ENCODE assay signal across 9 cellular contexts in genomic region chr3:139533781-139534443, GRCh38. TPM values are rescaled to one million over a fixed set of nuclear protein-coding genes. Genes with fewer than 3 reads are reported as not detected.
DNase-seq lines count a peak whose midpoint lies in the region; ATAC-seq and TF ChIP-seq lines count a peak whose summit lies in the region.
"Had no signal": no experiment of that assay in that cellular context is flagged by ENCODE, and none has a peak within 500 bp of the region (broad histone marks: within the 10 kb centered on the region; RNA-seq: fewer than 3 reads in every experiment).

No MANE protein-coding gene starts in this region.

- H3K36me3 Mint-ChIP-seq in CD8-positive, alpha-beta T cell = no peaks in the 10 kb centered on the region

- peaks cover 2% of the 10 kb centered on the region for H3K4me1 Mint-ChIP-seq in CD8-positive, alpha-beta T cell (ENCODE audit: low read depth)

- peaks cover 17% of the 10 kb centered on the region for H3K27me3 Mint-ChIP-seq in CD8-positive, alpha-beta T cell (ENCODE audit: low read depth)

- no peaks in the 10 kb centered on the region; the same call in 1 of the 2 replicates for H3K36me3 ChIP-seq in Panc1 (ENCODE audit: control insufficient read depth, insufficient read depth, low read length)
- no peaks in the 10 kb centered on the region for H3K36me3 ChIP-seq in gastroesophageal sphincter
- H3K36me3 ChIP-seq in stomach = no peaks in the 10 kb centered on the region
- H3K36me3 ChIP-seq in psoas muscle (ENCODE audit: insufficient read depth in 1 of 2, low read depth in 1 of 2) = no peaks in the 10 kb centered on the region
- H3K36me3 ChIP-seq in CD8-positive, alpha-beta T cell (ENCODE audit: insufficient read depth, low read length) = no peaks in the 10 kb centered on the region

- H3K4me1 ChIP-seq in Panc1 (ENCODE audit: control insufficient read depth, insufficient read depth, low read length) (peaks cover 18% of the 10 kb centered on the region), gastroesophageal sphincter (peaks cover 3 to 67% (median 35%) of the 10 kb centered on the region in 3 donors), stomach (peaks cover 27 to 45% (median 40%) of the 10 kb centered on the region in 4 donors), psoas muscle (peaks cover 16% of the 10 kb centered on the region)
- no peaks in the 10 kb centered on the region for H3K4me1 ChIP-seq in CD8-positive, alpha-beta T cell (ENCODE audit: insufficient read depth, low read length)

- H3K27me3 ChIP-seq in Panc1 (ENCODE audit: control insufficient read depth, insufficient read depth, low read length) = no peaks in the 10 kb centered on the region
- H3K27me3 ChIP-seq in gastroesophageal sphincter = no peaks in the 10 kb centered on the region
- peaks cover 0 to 5% (median 3%) of the 10 kb centered on the region in 3 donors for H3K27me3 ChIP-seq in stomach
- H3K27me3 ChIP-seq in psoas muscle (ENCODE audit: insufficient read depth in 3 of 3, low read length in 2 of 3) = no peaks in the 10 kb centered on the region
- H3K27me3 ChIP-seq in CD8-positive, alpha-beta T cell (ENCODE audit: insufficient read depth, low read length) = no peaks in the 10 kb centered on the region

- no peaks in the 10 kb centered on the region for H3K9me3 Mint-ChIP-seq in CD8-positive, alpha-beta T cell

- H3K9me3 ChIP-seq in Panc1 (ENCODE audit: control insufficient read depth, insufficient read depth, low read depth, low read length) (no peaks in the 10 kb centered on the region), gastroesophageal sphincter (no peaks in the 10 kb centered on the region), stomach (no peaks in the 10 kb centered on the region), psoas muscle (no peaks in the 10 kb centered on the region)
- H3K9me3 ChIP-seq in CD8-positive, alpha-beta T cell (ENCODE audit: low read length) = no peaks in the 10 kb centered on the region

- no peak overlapping the region for H3K27ac Mint-ChIP-seq in CD8-positive, alpha-beta T cell

- TF ChIP-seq EP300 in gastroesophageal sphincter (IDR thresholded peaks at IDR 0.05) (no peak), stomach (IDR thresholded peaks at IDR 0.05) (no peak)

- no peak overlapping the region for H3K4me3 Mint-ChIP-seq in CD8-positive, alpha-beta T cell

- DNase-seq in C1 segment of cervical spinal cord (lab: John Stamatoyannopoulos, UW) = peak in 10 of 14 donors; percentile 16 to 61 (median 37)
- no peak for DNase-seq in Panc1 (ENCODE audit: low read depth, low spot score)
- DNase-seq in stomach = no peak
- DNase-seq in psoas muscle = no peak
- DNase-seq in CD8-positive, alpha-beta T cell = no peak
- no peak for DNase-seq in activated CD4-positive, alpha-beta T cell treated with anti-CD3 and anti-CD28 coated beads, Interleukin-2, amount 50 U/mL, for 1 hour

- H3K27ac ChIP-seq in Panc1 (ENCODE audit: low read length) (peak overlapping the region; percentile 31; the same call in 1 of the 2 replicates), gastroesophageal sphincter (peak overlapping the region; percentile 36 to 78 (median 72)), stomach (peak overlapping the region in 4 of 5 donors; percentile 48 to 88 (median 69)), psoas muscle (no peak overlapping the region)
- no peak overlapping the region for H3K27ac ChIP-seq in CD8-positive, alpha-beta T cell (ENCODE audit: low read depth, low read length)

- 7 to 33% methylated on average over 8 to 9 of the region's 15 CpGs for WGBS in gastroesophageal sphincter (ENCODE audit: low coverage in 1 of 2), 2 donors
- 39 to 55% (median 54%) methylated on average over 15 of the region's 15 CpGs for WGBS in stomach, 5 donors
- 48 to 50% (median 48%) methylated on average over 15 of the region's 15 CpGs for WGBS in psoas muscle, 3 donors

- in situ Hi-C loops in Panc1 (cut with HindIII; ENCODE audit: low pct_unique_long_range_greater_than_20kb, low sequenced_read_pairs) = no loop called here

- intact Hi-C loops in Panc1 (cut with micrococcal nuclease; ENCODE audit: unreplicated experiment) (no loop called here), stomach (cut with DNase I; ENCODE audit: low total_unique reads) (no loop called here), psoas muscle (cut with DNase I) (no loop called here)
- intact Hi-C loops in CD8-positive, alpha-beta T cell (cut with DNase I, micrococcal nuclease) = no loop called here

- peak; percentile 63 for ATAC-seq in HG02884 (IDR thresholded peaks at IDR 0.05; ENCODE audit: unreplicated experiment)
- ATAC-seq in Panc1 = peak; percentile 20; the same call in 1 of the 2 replicates
- no peak for ATAC-seq in gastroesophageal sphincter
- no peak for ATAC-seq in psoas muscle
- no peak for ATAC-seq in CD8-positive, alpha-beta T cell

- BruUV-seq in Panc1 (replicated peaks; lab: Mats Ljungman, UMichigan) = no TSS peak

- no peak for TF ChIP-seq CTCF in Panc1 (IDR thresholded peaks at IDR 0.05)
- no peak for TF ChIP-seq CTCF in gastroesophageal sphincter (IDR thresholded peaks at IDR 0.05)
- no peak for TF ChIP-seq CTCF in stomach (IDR thresholded peaks at IDR 0.05)
- TF ChIP-seq CTCF in psoas muscle (IDR thresholded peaks at IDR 0.05) = no peak
- no peak for TF ChIP-seq CTCF in CD8-positive, alpha-beta T cell (IDR thresholded peaks at IDR 0.05)

- H3K4me3 ChIP-seq in Panc1 (ENCODE audit: low read depth in 2 of 2, low read length in 2 of 2) (no peak overlapping the region), gastroesophageal sphincter (no peak overlapping the region), stomach (no peak overlapping the region), psoas muscle (no peak overlapping the region)
- no peak overlapping the region for H3K4me3 ChIP-seq in CD8-positive, alpha-beta T cell (ENCODE audit: low read depth, low read length)

- CTCF ChIA-PET in Panc1 (lab: Charles Lee) = no interaction called here
- CTCF ChIA-PET in CD8-positive, alpha-beta T cell (lab: Charles Lee) = no interaction called here

- TF ChIP-seq POLR2A in gastroesophageal sphincter (IDR thresholded peaks at IDR 0.05) (no peak), stomach (IDR thresholded peaks at IDR 0.05) (no peak)

- POLR2A ChIA-PET in Panc1 (lab: Charles Lee) = interaction anchor here (0.6 kb wide), 1 partner anchor 77 kb away, joined by 3 read pairs; no protein-coding TSS in a partner anchor
- POLR2A ChIA-PET in CD8-positive, alpha-beta T cell (lab: Charles Lee) = no interaction called here

RNA-seq across cellular contexts. Expression of gene RBP1, which starts 5.6 kb away (rescaled TPM):
- 18.6 TPM for total RNA-seq in Panc1 (2021; ENCODE audit: unreplicated experiment)
- polyA plus RNA-seq in Panc1 (2012; ENCODE audit: insufficient read length) = 83.7 TPM
- total RNA-seq in gastroesophageal sphincter = 10 to 100 TPM in 3 of 4 donors, 1 to 10 TPM in 1; 9.1 to 28.8 (median 18.9) TPM
- total RNA-seq in stomach = 10 to 100 TPM in 2 of 5 donors, 1 to 10 TPM in 1, not detected in 2; 2.7 to 34.1 (median 15.1) TPM
- polyA plus RNA-seq in stomach = 10 to 100 TPM; 47.3 to 89.4 (median 61.1) TPM
- total RNA-seq in psoas muscle = 1 to 10 TPM; 3.2 to 10.0 (median 8.9) TPM
- polyA plus RNA-seq in psoas muscle = 1 to 10 TPM; 1.9 to 7.6 (median 7.0) TPM
- total RNA-seq in CD8-positive, alpha-beta T cell = not detected
- total RNA-seq: activated CD8-positive, alpha-beta memory T cell treated with anti-CD3 and anti-CD28 coated beads for 36 hours had no signal

RNA-seq across cellular contexts. Expression of gene RBP2, which starts 57.6 kb away (rescaled TPM):
- total RNA-seq in Panc1 (2021; ENCODE audit: unreplicated experiment) (not detected), gastroesophageal sphincter (not detected), stomach (10 to 100 TPM in 1 of 5 donors, not detected in 4; 52.7 TPM), psoas muscle (not detected)
- not detected for polyA plus RNA-seq in Panc1 (2012; ENCODE audit: insufficient read length)
- polyA plus RNA-seq in stomach (1 to 10 TPM in 1 of 3 donors, not detected in 2; 2.9 TPM), psoas muscle (1 to 10 TPM in 1 of 3 donors, under 1 TPM in 1, not detected in 1; 0.59 to 2.7 TPM)
- not detected for total RNA-seq in CD8-positive, alpha-beta T cell
- total RNA-seq: activated CD8-positive, alpha-beta memory T cell treated with anti-CD3 and anti-CD28 coated beads for 36 hours had no signal

Comparison
In these comparisons a context has a peak if more than half of its experiments do, and no peak if none do; other contexts are left out.
1. DNase-seq: peak in C1 segment of cervical spinal cord (10 of 14); none in Panc1 (single experiment), stomach (single experiment), psoas muscle (0 of 2), CD8-positive, alpha-beta T cell (0 of 7) and activated CD4-positive, alpha-beta T cell treated with anti-CD3 and anti-CD28 coated beads, Interleukin-2, amount 50 U/mL, for 1 hour (single experiment).
2. ATAC-seq: peak in HG02884 (single experiment) and Panc1 (single experiment); none in gastroesophageal sphincter (single experiment), psoas muscle (0 of 4) and CD8-positive, alpha-beta T cell (single experiment).
3. H3K27ac ChIP-seq: peak in Panc1 (single experiment), gastroesophageal sphincter (4 of 4) and stomach (4 of 5); none in psoas muscle (single experiment) and CD8-positive, alpha-beta T cell (single experiment).